24 cellular contexts compared by ENCODE assay signal in genomic region chr4:53557601-53558000, GRCh38. TPM values are rescaled to one million over a fixed set of nuclear protein-coding genes. Genes with fewer than 3 reads are reported as not detected.
DNase-seq lines count a peak whose midpoint lies in the region; ATAC-seq and TF ChIP-seq lines count a peak whose summit lies in the region.
"Had no signal": no experiment of that assay in that cellular context is flagged by ENCODE, and none has a peak within 500 bp of the region (broad histone marks: within the 10 kb centered on the region; RNA-seq: fewer than 3 reads in every experiment).

No MANE protein-coding gene starts in this region.

- no peaks in the 10 kb centered on the region for H3F3A ChIP-seq in Loucy (ENCODE audit: low read depth)

- H3K27me3 ChIP-seq in Loucy (ENCODE audit: insufficient read depth, low read length, poor library complexity, severe bottlenecking), result no peaks in the 10 kb centered on the region
- no peaks in the 10 kb centered on the region for H3K27me3 ChIP-seq in adrenal gland
- H3K27me3 ChIP-seq: gastroesophageal sphincter, ovary, sigmoid colon, uterus had no signal

- H3K4me2 ChIP-seq in Loucy (ENCODE audit: low read depth, low read length, poor library complexity, severe bottlenecking), result peak overlapping the region; percentile 23
- H3K4me2 ChIP-seq: PC-9 had no signal

- H4K20me1 ChIP-seq in Loucy (ENCODE audit: insufficient read depth, low read length, poor library complexity, severe bottlenecking), result no peaks in the 10 kb centered on the region

- no peak for TF ChIP-seq CTCF in Loucy (conservative IDR thresholded peaks at IDR 0.05; ENCODE audit: low read length)
- no peak for TF ChIP-seq CTCF in omental fat pad (IDR thresholded peaks at IDR 0.05)
- no peak for TF ChIP-seq CTCF in adrenal gland (IDR thresholded peaks at IDR 0.05)

- intact Hi-C loops in activated T-helper 1 cell treated with anti-CD3 and anti-CD28 coated beads, Interleukin-12 subunit alpha, Interleukin-12 subunit beta, Interleukin-2, Interleukin-4 antibody, amounts not matched to agents 30 ng/mL and 10 ng/mL and 1 ng/mL, durations not matched to agents 14 hours and 24 hours and 36 hours (cut with micrococcal nuclease), result no loop called here
- intact Hi-C loops in adrenal gland (cut with DNase I), result no loop called here

- H3K9ac ChIP-seq in Loucy (ENCODE audit: low read depth, low read length, poor library complexity, severe bottlenecking), result no peak overlapping the region

- H3K27ac ChIP-seq in caudate nucleus (ENCODE audit: low read depth, low read length) (peak overlapping the region; percentile 59), mesodermal cell (ENCODE audit: low read depth, low read length, severe bottlenecking) (peak overlapping the region; percentile 32), adrenal gland (no peak overlapping the region)
- H3K27ac ChIP-seq: coronary artery, gastroesophageal sphincter, ovary, PC-9, sigmoid colon, uterus had no signal

- H3K4me3 Mint-ChIP-seq in activated T-helper 1 cell treated with anti-CD3 and anti-CD28 coated beads, Interleukin-12 subunit alpha, Interleukin-12 subunit beta, Interleukin-2, Interleukin-4 antibody, amounts not matched to agents 30 ng/mL and 10 ng/mL and 1 ng/mL, durations not matched to agents 14 hours and 24 hours and 36 hours, result no peak overlapping the region
- H3K4me3 Mint-ChIP-seq: activated CD4-positive, alpha-beta T cell treated with anti-CD3 and anti-CD28 coated beads, Interleukin-2, amount 10 ng/mL, durations not matched to agents 24 days and 14 days; CD8-positive, alpha-beta memory T cell; stimulated activated naive CD8-positive, alpha-beta T cell treated with anti-CD3 and anti-CD28 coated beads, Interleukin-15, amount 100 ng/mL, for 72 hours had no signal

- no peaks in the 10 kb centered on the region for H3K27me3 Mint-ChIP-seq in activated T-helper 1 cell treated with anti-CD3 and anti-CD28 coated beads, Interleukin-12 subunit alpha, Interleukin-12 subunit beta, Interleukin-2, Interleukin-4 antibody, amounts not matched to agents 30 ng/mL and 10 ng/mL and 1 ng/mL, durations not matched to agents 14 hours and 24 hours and 36 hours (ENCODE audit: insufficient read depth)

- no peaks in the 10 kb centered on the region for H3K9me2 ChIP-seq in Loucy (replicated peaks; ENCODE audit: low read depth, low read length)

- peaks cover 23% of the 10 kb centered on the region for H3K4me1 ChIP-seq in Loucy (ENCODE audit: insufficient read depth, low read length, poor library complexity, severe bottlenecking)
- peaks cover 24% of the 10 kb centered on the region for H3K4me1 ChIP-seq in mesodermal cell (ENCODE audit: control insufficient read depth, insufficient read depth, low read length, poor library complexity, severe bottlenecking)
- no peaks in the 10 kb centered on the region for H3K4me1 ChIP-seq in adrenal gland (replicated peaks in 1 of 2)
- H3K4me1 ChIP-seq: gastroesophageal sphincter, uterus had no signal

- H3K9me3 ChIP-seq in Loucy (ENCODE audit: insufficient read depth, low read depth, low read length) (no peaks in the 10 kb centered on the region), mesodermal cell (ENCODE audit: control insufficient read depth, low read length) (no peaks in the 10 kb centered on the region), adrenal gland (replicated peaks in 1 of 3) (no peaks in the 10 kb centered on the region)
- H3K9me3 ChIP-seq: gastroesophageal sphincter, ovary, sigmoid colon, uterus had no signal

- no peak overlapping the region for H3K27ac Mint-ChIP-seq in activated T-helper 1 cell treated with anti-CD3 and anti-CD28 coated beads, Interleukin-12 subunit alpha, Interleukin-12 subunit beta, Interleukin-2, Interleukin-4 antibody, amounts not matched to agents 30 ng/mL and 10 ng/mL and 1 ng/mL, durations not matched to agents 14 hours and 24 hours and 36 hours
- H3K27ac Mint-ChIP-seq: activated CD4-positive, alpha-beta T cell treated with anti-CD3 and anti-CD28 coated beads, Interleukin-2, amount 10 ng/mL, durations not matched to agents 24 days and 14 days; CD8-positive, alpha-beta memory T cell; stimulated activated naive CD8-positive, alpha-beta T cell treated with anti-CD3 and anti-CD28 coated beads, Interleukin-15, amount 100 ng/mL, for 72 hours had no signal

- H3K4me3 ChIP-seq in Loucy (ENCODE audit: low read length, poor library complexity, severe bottlenecking), result no peak overlapping the region
- no peak overlapping the region for H3K4me3 ChIP-seq in mesodermal cell (ENCODE audit: extremely low read depth, insufficient read depth, low read length, poor library complexity, severe bottlenecking)
- H3K4me3 ChIP-seq in adrenal gland, result no peak overlapping the region
- H3K4me3 ChIP-seq: coronary artery, gastroesophageal sphincter, ovary, PC-9, sigmoid colon, uterus had no signal

- H3K36me3 Mint-ChIP-seq in activated T-helper 1 cell treated with anti-CD3 and anti-CD28 coated beads, Interleukin-12 subunit alpha, Interleukin-12 subunit beta, Interleukin-2, Interleukin-4 antibody, amounts not matched to agents 30 ng/mL and 10 ng/mL and 1 ng/mL, durations not matched to agents 14 hours and 24 hours and 36 hours (ENCODE audit: low read depth), result no peaks in the 10 kb centered on the region
- H3K36me3 Mint-ChIP-seq: CD8-positive, alpha-beta memory T cell had no signal

- H2AFZ ChIP-seq in Loucy (ENCODE audit: low read length), result peak overlapping the region; percentile 79
- H2AFZ ChIP-seq: PC-9 had no signal

- H3K36me3 ChIP-seq in Loucy (ENCODE audit: insufficient read depth, low read length) (no peaks in the 10 kb centered on the region), mesodermal cell (ENCODE audit: control insufficient read depth, insufficient read depth, low read length) (no peaks in the 10 kb centered on the region), adrenal gland (replicated peaks in 1 of 2) (no peaks in the 10 kb centered on the region)
- H3K36me3 ChIP-seq: gastroesophageal sphincter, ovary, sigmoid colon, uterus had no signal

- 80 to 85% methylated on average over 2 to 3 of the region's 5 CpGs for WGBS in mesodermal cell (ENCODE audit: insufficient coverage in 2 of 2), 2 experiments
- WGBS in adrenal gland, 4 donors, result 74 to 78% (median 76%) methylated on average over 2 to 5 of the region's 5 CpGs

- ATAC-seq in omental fat pad (ENCODE audit: low FRiP score), result no peak
- ATAC-seq: gastroesophageal sphincter; stimulated activated naive CD8-positive, alpha-beta T cell treated with anti-CD3 and anti-CD28 coated beads, Interleukin-15, amount 100 ng/mL, for 72 hours had no signal

- DNase-seq in AG20443 (ENCODE audit: low spot score) (peak; percentile 27), caudate nucleus (lab: John Stamatoyannopoulos, UW) (peak in 9 of 61 donors; percentile 8 to 79 (median 54)), omental fat pad (ENCODE audit: low spot score) (no peak), adrenal gland (no peak), SIG-M5 (lab: John Stamatoyannopoulos, UW) (no peak)
- no peak for DNase-seq in activated T-helper 1 cell treated with anti-CD3 and anti-CD28 coated beads, Interleukin-12 subunit alpha, Interleukin-12 subunit beta, Interleukin-2, Interleukin-4 antibody, amounts not matched to agents 30 ng/mL and 10 ng/mL and 1 ng/mL, durations not matched to agents 14 hours and 24 hours and 36 hours (ENCODE audit: low spot score)
- DNase-seq: activated CD4-positive, alpha-beta T cell treated with anti-CD3 and anti-CD28 coated beads, Interleukin-2, amount 10 ng/mL, durations not matched to agents 24 days and 14 days; activated gamma-delta T cell treated with Interleukin-2 at 50 U/mL for 16 hours; amniotic stem cell; CD8-positive, alpha-beta memory T cell; DND-41; H7; KG1; NCI-H2171; ovary; PC-9; sigmoid colon; stimulated activated CD4-positive, alpha-beta T cell treated with anti-CD3 and anti-CD28 coated beads, Interleukin-2, amount 100 ng/mL, for 24 hours; stimulated activated naive CD8-positive, alpha-beta T cell treated with anti-CD3 and anti-CD28 coated beads, Interleukin-15, amount 100 ng/mL, for 72 hours; uterus had no signal

- no peaks in the 10 kb centered on the region for H3K4me1 Mint-ChIP-seq in activated T-helper 1 cell treated with anti-CD3 and anti-CD28 coated beads, Interleukin-12 subunit alpha, Interleukin-12 subunit beta, Interleukin-2, Interleukin-4 antibody, amounts not matched to agents 30 ng/mL and 10 ng/mL and 1 ng/mL, durations not matched to agents 14 hours and 24 hours and 36 hours (ENCODE audit: low read depth)
- H3K4me1 Mint-ChIP-seq: activated CD4-positive, alpha-beta T cell treated with anti-CD3 and anti-CD28 coated beads, Interleukin-2, amount 10 ng/mL, durations not matched to agents 24 days and 14 days; CD8-positive, alpha-beta memory T cell; stimulated activated naive CD8-positive, alpha-beta T cell treated with anti-CD3 and anti-CD28 coated beads, Interleukin-15, amount 100 ng/mL, for 72 hours had no signal

- H3K9me3 Mint-ChIP-seq in activated T-helper 1 cell treated with anti-CD3 and anti-CD28 coated beads, Interleukin-12 subunit alpha, Interleukin-12 subunit beta, Interleukin-2, Interleukin-4 antibody, amounts not matched to agents 30 ng/mL and 10 ng/mL and 1 ng/mL, durations not matched to agents 14 hours and 24 hours and 36 hours, result no peaks in the 10 kb centered on the region
- H3K9me3 Mint-ChIP-seq: activated CD4-positive, alpha-beta T cell treated with anti-CD3 and anti-CD28 coated beads, Interleukin-2, amount 10 ng/mL, durations not matched to agents 24 days and 14 days; stimulated activated naive CD8-positive, alpha-beta T cell treated with anti-CD3 and anti-CD28 coated beads, Interleukin-15, amount 100 ng/mL, for 72 hours had no signal

- H3K79me2 ChIP-seq in Loucy (ENCODE audit: insufficient read depth, low read length), result no peaks in the 10 kb centered on the region

- no peak for TF ChIP-seq POLR2A in adrenal gland (IDR thresholded peaks at IDR 0.05)

RNA-seq across cellular contexts. Expression of gene LNX1, which starts 33.7 kb away (rescaled TPM):
- 0.77 TPM for polyA plus RNA-seq in mesodermal cell (2013, experiment 1 of 2)
- polyA plus RNA-seq in mesodermal cell (2013, experiment 2 of 2), result 0.66 TPM
- total RNA-seq in omental fat pad, result 10 to 100 TPM in 2 of 4 donors, 1 to 10 TPM in 2; 7.2 to 72.4 (median 19.0) TPM
- not detected in 2 replicates for total RNA-seq in activated T-helper 1 cell treated with anti-CD3 and anti-CD28 coated beads, Interleukin-12 subunit alpha, Interleukin-12 subunit beta, Interleukin-2, Interleukin-4 antibody, amounts not matched to agents 30 ng/mL and 10 ng/mL and 1 ng/mL, durations not matched to agents 14 hours and 24 hours and 36 hours
- 1 to 10 TPM; 1.2 to 8.9 (median 4.3) TPM for total RNA-seq in adrenal gland
- polyA plus RNA-seq in adrenal gland, result 1 to 10 TPM; 1.2 to 3.4 (median 2.5) TPM
- total RNA-seq: activated CD4-positive, alpha-beta T cell treated with anti-CD3 and anti-CD28 coated beads, Interleukin-2, amount 10 ng/mL, durations not matched to agents 24 days and 14 days; CD8-positive, alpha-beta memory T cell had no signal

Comparison
In these comparisons a context has a peak if more than half of its experiments do, and no peak if none do; other contexts are left out.
1. H3K27ac ChIP-seq: peak in caudate nucleus (single experiment) and mesodermal cell (single experiment); none in adrenal gland (0 of 5).